ENCODE assay signal across 1 cellular context in genomic region chr5:80204808-80205614, GRCh38.
TF ChIP-seq lines count a peak whose summit lies in the region.

No MANE protein-coding gene starts in this region.

TF ChIP-seq in HepG2, 621 proteins besides CTCF, POLR2A, EP300 and RAD21 (continued from another document and continues in another):
- no peak for TF ChIP-seq JARID2 (CRISPR knock-in tag; IDR thresholded peaks at IDR 0.05; ENCODE audit: insufficient replicate concordance)
- TF ChIP-seq MED8 (CRISPR knock-in tag; IDR thresholded peaks at IDR 0.05; ENCODE audit: insufficient replicate concordance) = no peak
- no peak for TF ChIP-seq ZNF263 (CRISPR knock-in tag; IDR thresholded peaks at IDR 0.05)
- TF ChIP-seq MIXL1 (CRISPR knock-in tag; IDR thresholded peaks at IDR 0.05) = peak; percentile 73
- peak; percentile 78 for TF ChIP-seq HNF4A (CRISPR knock-in tag; IDR thresholded peaks at IDR 0.05)
- TF ChIP-seq KMT2B (CRISPR knock-in tag; IDR thresholded peaks at IDR 0.05) = 0 out of 2 replicates have a peak, but pooled peaks have one; percentile 72
- no peak for TF ChIP-seq CSRNP2 (CRISPR knock-in tag; conservative IDR thresholded peaks at IDR 0.05; ENCODE audit: low read depth)
- TF ChIP-seq MAFG (CRISPR knock-in tag; IDR thresholded peaks at IDR 0.05) = no peak
- no peak for TF ChIP-seq CENPX (CRISPR knock-in tag; IDR thresholded peaks at IDR 0.05)
- TF ChIP-seq ARNTL (CRISPR knock-in tag; IDR thresholded peaks at IDR 0.05) = no peak
- TF ChIP-seq ZIK1 (CRISPR knock-in tag; IDR thresholded peaks at IDR 0.05; ENCODE audit: borderline replicate concordance, low read depth) = no peak
- no peak for TF ChIP-seq AGO1 (IDR thresholded peaks at IDR 0.05; ENCODE audit: low read depth, low read length, poor library complexity, severe bottlenecking)
- no peak for TF ChIP-seq ZNF660 (CRISPR knock-in tag; IDR thresholded peaks at IDR 0.05; ENCODE audit: borderline replicate concordance, low read depth)
- no peak for TF ChIP-seq ZNF724P (CRISPR knock-in tag; IDR thresholded peaks at IDR 0.05; ENCODE audit: borderline replicate concordance)
- TF ChIP-seq HMGXB3 (CRISPR knock-in tag; IDR thresholded peaks at IDR 0.05; ENCODE audit: borderline replicate concordance) = no peak; the same call in 1 of the 2 replicates
- no peak for TF ChIP-seq THYN1 (CRISPR knock-in tag; IDR thresholded peaks at IDR 0.05; ENCODE audit: borderline replicate concordance, low read depth)
- TF ChIP-seq GTF3A (CRISPR knock-in tag; conservative IDR thresholded peaks at IDR 0.05) = no peak
- no peak for TF ChIP-seq PCBP1 (IDR thresholded peaks at IDR 0.05; ENCODE audit: borderline replicate concordance, low read depth, low read length)
- TF ChIP-seq ZFP36L1 (CRISPR knock-in tag; IDR thresholded peaks at IDR 0.05) = no peak
- peak; percentile 65 for TF ChIP-seq ZNF281 (CRISPR knock-in tag; IDR thresholded peaks at IDR 0.05; ENCODE audit: borderline replicate concordance)
- TF ChIP-seq RARA (CRISPR knock-in tag; IDR thresholded peaks at IDR 0.05) = peak; percentile 70
- TF ChIP-seq CERS6 (CRISPR knock-in tag; IDR thresholded peaks at IDR 0.05) = no peak
- TF ChIP-seq ZSCAN5A (CRISPR knock-in tag; IDR thresholded peaks at IDR 0.05; ENCODE audit: borderline replicate concordance) = peak; percentile 60; the same call in 1 of the 2 replicates
- TF ChIP-seq ZNF616 (CRISPR knock-in tag; IDR thresholded peaks at IDR 0.05; ENCODE audit: low read depth) = no peak
- TF ChIP-seq ZNF143 (CRISPR knock-in tag; IDR thresholded peaks at IDR 0.05) = no peak; the same call in 1 of the 2 replicates
- TF ChIP-seq NFE2L2 (IDR thresholded peaks at IDR 0.05; ENCODE audit: low read length) = no peak
- TF ChIP-seq ZNF879 (CRISPR knock-in tag; IDR thresholded peaks at IDR 0.05) = no peak
- peak; percentile 71; the same call in 1 of the 2 replicates for TF ChIP-seq TBX3 (IDR thresholded peaks at IDR 0.05; ENCODE audit: borderline replicate concordance)
- no peak for TF ChIP-seq ATF5 (CRISPR knock-in tag; IDR thresholded peaks at IDR 0.05; ENCODE audit: low read depth)
- TF ChIP-seq NFIB (CRISPR knock-in tag; IDR thresholded peaks at IDR 0.05; ENCODE audit: borderline replicate concordance) = no peak
- no peak for TF ChIP-seq ZNF329 (CRISPR knock-in tag; IDR thresholded peaks at IDR 0.05; ENCODE audit: low read depth)
- TF ChIP-seq TSC22D2 (CRISPR knock-in tag; IDR thresholded peaks at IDR 0.05; ENCODE audit: borderline replicate concordance) = no peak
- TF ChIP-seq HNRNPL (IDR thresholded peaks at IDR 0.05; ENCODE audit: low read depth, low read length) = no peak
- TF ChIP-seq ZNF441 (CRISPR knock-in tag; IDR thresholded peaks at IDR 0.05; ENCODE audit: borderline replicate concordance) = 0 out of 2 replicates have a peak, but pooled peaks have one; percentile 40
- TF ChIP-seq DBP (CRISPR knock-in tag; IDR thresholded peaks at IDR 0.05; ENCODE audit: not compliant biosample characterization) = no peak
- peak; percentile 92 for TF ChIP-seq BCL6 (CRISPR knock-in tag; IDR thresholded peaks at IDR 0.05)
- TF ChIP-seq FIP1L1 (IDR thresholded peaks at IDR 0.05; ENCODE audit: borderline replicate concordance, insufficient read depth, low read depth, low read length) = no peak
- TF ChIP-seq ZFP62 (CRISPR knock-in tag; IDR thresholded peaks at IDR 0.05) = no peak
- TF ChIP-seq FOXO4 (CRISPR knock-in tag; conservative IDR thresholded peaks at IDR 0.05) = no peak
- no peak for TF ChIP-seq ZSCAN30 (CRISPR knock-in tag; IDR thresholded peaks at IDR 0.05)
- TF ChIP-seq ZNF687 (CRISPR knock-in tag; IDR thresholded peaks at IDR 0.05) = no peak
- TF ChIP-seq SUZ12 (IDR thresholded peaks at IDR 0.05; ENCODE audit: low read depth, low read length) = no peak
- no peak for TF ChIP-seq NFKBIZ (CRISPR knock-in tag; IDR thresholded peaks at IDR 0.05)
- peak; percentile 10; the same call in 1 of the 2 replicates for TF ChIP-seq AKAP8 (CRISPR knock-in tag; IDR thresholded peaks at IDR 0.05)
- peak; percentile 81 for TF ChIP-seq CEBPG (CRISPR knock-in tag; IDR thresholded peaks at IDR 0.05)
- no peak for TF ChIP-seq ZNF382 (CRISPR knock-in tag; IDR thresholded peaks at IDR 0.05; ENCODE audit: borderline replicate concordance)
